Comparison of ENCODE assay signal across 3 cellular contexts in genomic region chr15:78125267-78125666, GRCh38.
TF ChIP-seq lines count a peak whose summit lies in the region.

No MANE protein-coding gene starts in this region.

TF ChIP-seq in SK-N-SH, 30 proteins besides CTCF, POLR2A, EP300 and RAD21 (continued from another document):
- peak; percentile 64; the same call in 1 of the 2 replicates for TF ChIP-seq REST (IDR thresholded peaks at IDR 0.05; ENCODE audit: low read depth, low read length)
- TF ChIP-seq MXI1 (IDR thresholded peaks at IDR 0.05; ENCODE audit: low read depth, low read length) = no peak
- TF ChIP-seq SIN3A (IDR thresholded peaks at IDR 0.05; ENCODE audit: borderline replicate concordance, low read depth, low read length) = no peak
- no peak for TF ChIP-seq YY1 (IDR thresholded peaks at IDR 0.05; ENCODE audit: low read depth)
- no peak for TF ChIP-seq TAF1 (IDR thresholded peaks at IDR 0.05; ENCODE audit: borderline replicate concordance, low read depth, low read length)

TF ChIP-seq in SK-N-SH treated with all-trans-retinoic acid at 6 μM for 48 hours, 23 proteins besides CTCF, POLR2A, EP300 and RAD21 (continued from another document):
- no peak for TF ChIP-seq CSRNP3 (CRISPR knock-in tag; IDR thresholded peaks at IDR 0.05)
- no peak for TF ChIP-seq ARNTL (CRISPR knock-in tag; IDR thresholded peaks at IDR 0.05; ENCODE audit: borderline replicate concordance, low read depth)
- TF ChIP-seq ZNF565 (CRISPR knock-in tag; conservative IDR thresholded peaks at IDR 0.05; ENCODE audit: low read depth) = no peak
- no peak for TF ChIP-seq TOX (CRISPR knock-in tag; IDR thresholded peaks at IDR 0.05; ENCODE audit: borderline replicate concordance)
- no peak for TF ChIP-seq BACH2 (CRISPR knock-in tag; IDR thresholded peaks at IDR 0.05; ENCODE audit: borderline replicate concordance)
- no peak for TF ChIP-seq OSR1 (CRISPR knock-in tag; IDR thresholded peaks at IDR 0.05)
- TF ChIP-seq ESRRG (CRISPR knock-in tag; IDR thresholded peaks at IDR 0.05) = no peak
- TF ChIP-seq ZFP3 (CRISPR knock-in tag; IDR thresholded peaks at IDR 0.05) = no peak
- no peak for TF ChIP-seq PPARA (CRISPR knock-in tag; IDR thresholded peaks at IDR 0.05; ENCODE audit: borderline replicate concordance)
- TF ChIP-seq TSHZ2 (CRISPR knock-in tag; IDR thresholded peaks at IDR 0.05) = no peak
- TF ChIP-seq PATZ1 (CRISPR knock-in tag; IDR thresholded peaks at IDR 0.05; ENCODE audit: borderline replicate concordance) = no peak
- no peak for TF ChIP-seq RARB (CRISPR knock-in tag; IDR thresholded peaks at IDR 0.05)
- TF ChIP-seq ZNF8 (CRISPR knock-in tag; IDR thresholded peaks at IDR 0.05) = no peak

TF ChIP-seq in Ishikawa, 13 proteins besides CTCF, POLR2A, EP300 and RAD21 (continued from another document):
- TF ChIP-seq REST (IDR thresholded peaks at IDR 0.05; ENCODE audit: low read depth) (peak; percentile 67), TAF1 (IDR thresholded peaks at IDR 0.05; ENCODE audit: low read depth) (no peak)
TF ChIP-seq in Ishikawa: peak in this region for 1.
